Comparison of ENCODE assay signal across 9 cellular contexts in genomic region chr15:45391746-45392711, GRCh38. TPM values are rescaled to one million over a fixed set of nuclear protein-coding genes. Genes with fewer than 3 reads are reported as not detected.
DNase-seq lines count a peak whose midpoint lies in the region; ATAC-seq, FAIRE-seq and TF ChIP-seq lines count a peak whose summit lies in the region.
"Had no signal": no experiment of that assay in that cellular context is flagged by ENCODE, and none has a peak within 500 bp of the region (broad histone marks: within the 10 kb centered on the region; RNA-seq: fewer than 3 reads in every experiment).

No MANE protein-coding gene starts in this region.

- no peak for TF ChIP-seq CTCF in kidney (IDR thresholded peaks at IDR 0.05; ENCODE audit: borderline replicate concordance, extremely low read depth, insufficient read depth)

- no peak overlapping the region for H3K9ac ChIP-seq in kidney (ENCODE audit: low read length in 2 of 2)

- DNase-seq in germinal center (ENCODE audit: low spot score) (peak; percentile 65), kidney (no peak), HCEC 1CT (no peak), posterior vena cava (ENCODE audit: low spot score) (no peak), NCI-H1417 (lab: John Stamatoyannopoulos, UW) (no peak)
- DNase-seq: islet precursor cell had no signal

- H3K9me3 ChIP-seq in kidney (ENCODE audit: control insufficient read depth in 1 of 2, low read length in 2 of 2) = no peaks in the 10 kb centered on the region

- no peak for FAIRE-seq in kidney (lab: Jason Lieb, UNC)

- ATAC-seq in GM18505 (IDR thresholded peaks at IDR 0.05; ENCODE audit: unreplicated experiment) = peak; percentile 95
- peak; percentile 94 for ATAC-seq in GM21576 (IDR thresholded peaks at IDR 0.05; ENCODE audit: unreplicated experiment)
- ATAC-seq in HG03558 (IDR thresholded peaks at IDR 0.05; ENCODE audit: extremely low read depth, unreplicated experiment) = peak; percentile 91

- TF ChIP-seq POLR2A in GM18505 (IDR thresholded peaks at IDR 0.05; ENCODE audit: borderline replicate concordance, extremely low read depth, insufficient read depth, insufficient read length) = no peak

- peaks cover 0 to 5% of the 10 kb centered on the region in 2 donors for H3K4me1 ChIP-seq in kidney (ENCODE audit: control insufficient read depth in 1 of 2, insufficient read depth in 1 of 2, low read depth in 1 of 2, low read length in 2 of 2)

- intact Hi-C loops in kidney (cut with DNase I) = loop anchor here (10.0 kb wide), 1 partner anchor 87 kb away; no protein-coding TSS in a partner anchor
- intact Hi-C loops in posterior vena cava (cut with DNase I) = no loop called here

- no peaks in the 10 kb centered on the region for H3K36me3 ChIP-seq in kidney (ENCODE audit: control insufficient read depth in 1 of 2, insufficient read depth in 2 of 2, low read length in 2 of 2)

- H3K4me3 ChIP-seq in kidney (ENCODE audit: low read length in 2 of 2) = no peak overlapping the region

- H3K27ac ChIP-seq in kidney (ENCODE audit: low read depth in 2 of 2, low read length in 2 of 2) = no peak overlapping the region

RNA-seq across cellular contexts. Expression of gene GATM, which starts 13.7 kb away (rescaled TPM):
- total RNA-seq in kidney (79.5 TPM), posterior vena cava (10 to 100 TPM; 26.7 to 27.2 TPM)
- 421 TPM for polyA plus RNA-seq in kidney (ENCODE audit: insufficient read depth, low read depth, low replicate concordance)
